ENCODE assay signal across 31 cellular contexts in genomic region chr2:70496819-70497218, GRCh38. TPM values are rescaled to one million over a fixed set of nuclear protein-coding genes. Genes with fewer than 3 reads are reported as not detected.
DNase-seq lines count a peak whose midpoint lies in the region; ATAC-seq and TF ChIP-seq lines count a peak whose summit lies in the region.
"Had no signal": no experiment of that assay in that cellular context is flagged by ENCODE, and none has a peak within 500 bp of the region (broad histone marks: within the 10 kb centered on the region; RNA-seq: fewer than 3 reads in every experiment).

No MANE protein-coding gene starts in this region.

- DNase-seq in AG08395 (ENCODE audit: low spot score): peak; percentile 60
- DNase-seq in GM23248: peak; percentile 41
- no peak for DNase-seq in RWPE2 (ENCODE audit: low spot score)
- DNase-seq in glomerular visceral epithelial cell (ENCODE audit: extremely low spot score): peak; percentile 7
- DNase-seq in progenitor cell of endocrine pancreas (ENCODE audit: low spot score, unreplicated experiment): no peak
- no peak for DNase-seq in SW480 (ENCODE audit: low spot score)
- DNase-seq: activated CD4-positive, alpha-beta memory T cell treated with anti-CD3 and anti-CD28 coated beads for 36 hours; activated CD4-positive, alpha-beta T cell treated with anti-CD3 and anti-CD28 coated beads for 1 hour; activated naive CD4-positive, alpha-beta T cell; activated naive CD8-positive, alpha-beta T cell treated with anti-CD3 and anti-CD28 coated beads, Interleukin-2, amount 50 U/mL, for 24 hours; central memory CD4-positive, alpha-beta T cell; cortex of kidney; DMS53; esophagus squamous epithelium; GDM1; GOT3; KG1; MG63; NCI-H1105 treated with DMSO at 0.1 percent for 48 hours; NCI-H187 treated with DMSO at 0.1 percent for 48 hours; NCI-H2171; NCI-H510A treated with DMSO at 0.1 percent for 48 hours; SHP77; stimulated activated naive CD4-positive, alpha-beta T cell had no signal

- H3K4me3 ChIP-seq in GM23248: no peak overlapping the region
- no peak overlapping the region for H3K4me3 ChIP-seq in RWPE2 (ENCODE audit: severe bottlenecking)
- H3K4me3 ChIP-seq: BLaER1, esophagus squamous epithelium, gastroesophageal sphincter, hepatocyte, MG63 had no signal

- H3K9me2 ChIP-seq in GM23248 (ENCODE audit: insufficient read depth): no peaks in the 10 kb centered on the region

- H3K4me2 ChIP-seq in GM23248 (ENCODE audit: unreplicated experiment): no peak overlapping the region
- H3K4me2 ChIP-seq: BLaER1, hepatocyte had no signal

- H3K9me3 ChIP-seq in GM23248 (ENCODE audit: low read depth): no peaks in the 10 kb centered on the region
- no peaks in the 10 kb centered on the region for H3K9me3 ChIP-seq in RWPE2 (ENCODE audit: severe bottlenecking)
- H3K9me3 ChIP-seq: BLaER1, esophagus squamous epithelium, gastroesophageal sphincter, MG63 had no signal

- H3K27me3 Mint-ChIP-seq in progenitor cell of endocrine pancreas: peaks cover 4% of the 10 kb centered on the region
- H3K27me3 Mint-ChIP-seq: activated CD4-positive, alpha-beta memory T cell treated with anti-CD3 and anti-CD28 coated beads for 36 hours; activated naive CD8-positive, alpha-beta T cell treated with anti-CD3 and anti-CD28 coated beads, Interleukin-2, amount 50 U/mL, for 24 hours had no signal

- H3K27me3 ChIP-seq in GM23248 (replicated peaks; ENCODE audit: insufficient read depth): no peaks in the 10 kb centered on the region
- no peaks in the 10 kb centered on the region for H3K27me3 ChIP-seq in RWPE2 (ENCODE audit: insufficient read depth, poor library complexity, severe bottlenecking)
- H3K27me3 ChIP-seq: BLaER1, esophagus squamous epithelium had no signal

- no peak for TF ChIP-seq CTCF in RWPE2 (IDR thresholded peaks at IDR 0.05; ENCODE audit: poor library complexity, severe bottlenecking)
- TF ChIP-seq CTCF in progenitor cell of endocrine pancreas (IDR thresholded peaks at IDR 0.05; ENCODE audit: unreplicated experiment): no peak

- no peak overlapping the region for H3K27ac ChIP-seq in GM23248
- H3K27ac ChIP-seq in RWPE2 (ENCODE audit: poor library complexity, severe bottlenecking): peak overlapping the region; percentile 10
- H3K27ac ChIP-seq: BLaER1, esophagus squamous epithelium, gastroesophageal sphincter, hepatocyte had no signal

- ATAC-seq in RWPE2 (ENCODE audit: low read depth) (peak; percentile 67), GM19397 (IDR thresholded peaks at IDR 0.05; ENCODE audit: unreplicated experiment) (no peak), HG02870 (IDR thresholded peaks at IDR 0.05; ENCODE audit: unreplicated experiment) (no peak)
- ATAC-seq: activated naive CD8-positive, alpha-beta T cell treated with anti-CD3 and anti-CD28 coated beads, Interleukin-2, amount 50 U/mL, for 24 hours; gastroesophageal sphincter had no signal

- in situ Hi-C loops in GM23248 (cut with MboI): no loop called here

- H3K27ac Mint-ChIP-seq in progenitor cell of endocrine pancreas: no peak overlapping the region
- H3K27ac Mint-ChIP-seq: activated CD4-positive, alpha-beta memory T cell treated with anti-CD3 and anti-CD28 coated beads for 36 hours; activated naive CD8-positive, alpha-beta T cell treated with anti-CD3 and anti-CD28 coated beads, Interleukin-2, amount 50 U/mL, for 24 hours; memory B cell; nephron had no signal

- H3K36me3 ChIP-seq in GM23248 (ENCODE audit: low read depth) (no peaks in the 10 kb centered on the region), RWPE2 (ENCODE audit: low read depth) (peaks cover 31% of the 10 kb centered on the region)
- H3K36me3 ChIP-seq: BLaER1, gastroesophageal sphincter, MG63 had no signal

- H3K79me2 ChIP-seq in GM23248 (ENCODE audit: insufficient read depth): no peaks in the 10 kb centered on the region
- H3K79me2 ChIP-seq: hepatocyte had no signal

- 22 to 23% methylated on average over 5 of the region's 5 CpGs for WGBS in GM23248 (ENCODE audit: low coverage in 1 of 2, low lambda C conversion rate in 2 of 2, missing lambda C conversion rate in 2 of 2), 2 experiments

- H3K9ac ChIP-seq in GM23248: no peak overlapping the region
- H3K9ac ChIP-seq: BLaER1 had no signal

- H2AFZ ChIP-seq in GM23248: no peak overlapping the region
- H2AFZ ChIP-seq: hepatocyte had no signal

- no peaks in the 10 kb centered on the region for H3F3A ChIP-seq in GM23248 (ENCODE audit: insufficient read depth)

- H4K20me1 ChIP-seq in GM23248 (ENCODE audit: insufficient read depth): no peaks in the 10 kb centered on the region
- H4K20me1 ChIP-seq: BLaER1 had no signal

- peaks cover 5% of the 10 kb centered on the region; the same call in 1 of the 2 replicates for H3K4me1 ChIP-seq in GM23248 (ENCODE audit: insufficient read depth)
- H3K4me1 ChIP-seq in RWPE2 (ENCODE audit: insufficient read depth, poor library complexity, severe bottlenecking): peaks cover 20% of the 10 kb centered on the region
- H3K4me1 ChIP-seq: gastroesophageal sphincter had no signal

- H3K4me1 Mint-ChIP-seq in progenitor cell of endocrine pancreas (ENCODE audit: low read depth): no peaks in the 10 kb centered on the region
- H3K4me1 Mint-ChIP-seq: activated naive CD8-positive, alpha-beta T cell treated with anti-CD3 and anti-CD28 coated beads, Interleukin-2, amount 50 U/mL, for 24 hours; memory B cell; nephron had no signal

- no peak overlapping the region for H3K4me3 Mint-ChIP-seq in progenitor cell of endocrine pancreas (ENCODE audit: low read depth)
- H3K4me3 Mint-ChIP-seq: activated CD4-positive, alpha-beta memory T cell treated with anti-CD3 and anti-CD28 coated beads for 36 hours; activated naive CD8-positive, alpha-beta T cell treated with anti-CD3 and anti-CD28 coated beads, Interleukin-2, amount 50 U/mL, for 24 hours; memory B cell; nephron had no signal

- no peaks in the 10 kb centered on the region for H3K36me3 Mint-ChIP-seq in progenitor cell of endocrine pancreas (ENCODE audit: insufficient read depth)
- H3K36me3 Mint-ChIP-seq: activated CD4-positive, alpha-beta memory T cell treated with anti-CD3 and anti-CD28 coated beads for 36 hours; memory B cell had no signal

- no peaks in the 10 kb centered on the region for H3K9me3 Mint-ChIP-seq in progenitor cell of endocrine pancreas (ENCODE audit: low read depth)
- H3K9me3 Mint-ChIP-seq: activated CD4-positive, alpha-beta memory T cell treated with anti-CD3 and anti-CD28 coated beads for 36 hours; activated naive CD8-positive, alpha-beta T cell treated with anti-CD3 and anti-CD28 coated beads, Interleukin-2, amount 50 U/mL, for 24 hours; memory B cell had no signal

RNA-seq across cellular contexts. Expression of gene TGFA, which starts 56.8 kb away (rescaled TPM):
- 14.8 and 17.3 TPM in 2 replicates for total RNA-seq in GM23248 (2014; rRNA removed; shearing (Covaris generic))
- 9.2 and 9.7 TPM in 2 replicates for polyA plus RNA-seq in GM23248 (2016; fragmentation: Nextera tagmentation; extraction: Ambion mirVana)
- total RNA-seq in progenitor cell of endocrine pancreas: 3.0 and 3.8 TPM in 2 replicates

Comparison
In these comparisons a context has a peak if more than half of its experiments do, and no peak if none do; other contexts are left out.
1. DNase-seq: peak in AG08395 (single experiment), GM23248 (single experiment) and glomerular visceral epithelial cell (single experiment); none in RWPE2 (single experiment), progenitor cell of endocrine pancreas (single experiment) and SW480 (single experiment).